In the genomic region with DNA sequence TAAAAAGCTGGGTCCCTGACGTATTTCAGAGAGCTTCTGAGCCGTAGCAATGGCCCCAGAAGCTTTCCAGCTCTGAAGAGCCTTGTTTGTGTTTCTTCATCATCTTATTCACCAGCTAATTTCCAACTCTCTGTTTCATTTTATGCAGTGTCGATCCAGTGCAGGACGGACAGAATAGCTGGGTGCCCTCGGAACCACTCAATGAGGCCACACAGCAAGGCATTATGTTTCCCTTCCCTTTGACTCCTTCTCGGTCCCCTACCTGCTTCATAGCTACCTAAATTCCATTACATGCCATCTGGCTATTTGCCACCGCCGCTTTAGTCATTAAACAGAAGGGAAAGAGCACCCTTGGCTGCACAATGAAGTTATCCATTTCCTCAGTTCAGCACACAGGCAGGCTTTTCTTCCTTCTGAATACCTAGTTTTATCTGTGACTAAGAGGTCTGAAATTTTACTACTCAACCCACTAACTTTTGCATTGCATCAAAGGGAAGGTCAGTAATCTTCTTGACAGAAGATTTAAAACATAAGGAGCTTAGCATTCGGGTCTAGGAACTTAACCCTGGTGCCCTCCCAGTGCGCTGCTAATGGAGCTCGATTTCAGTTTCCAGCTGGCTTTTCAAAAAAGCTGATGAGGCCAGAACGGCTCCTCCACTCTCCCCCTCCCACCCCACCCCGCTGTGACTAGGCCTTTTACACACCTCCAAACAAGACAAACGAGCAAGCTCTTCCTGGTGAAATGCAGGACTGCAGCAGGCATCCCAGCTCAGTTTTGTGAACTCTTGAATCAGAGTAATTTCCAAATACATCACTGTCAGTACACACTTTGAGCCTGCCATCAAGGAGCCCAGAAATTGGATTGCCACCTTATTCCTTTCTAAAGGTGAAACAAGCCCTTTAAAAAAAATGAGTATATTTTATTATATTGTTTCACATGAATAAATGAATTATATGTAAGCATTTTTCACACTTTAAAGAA, we compare ENCODE assay signal across 1 cellular context.
A peak's percentile ranks its signal among the peaks of the same experiment; 100 is the strongest.
TF ChIP-seq lines count a peak whose summit lies in the region.

No MANE protein-coding gene starts in this region.

TF ChIP-seq in SK-N-SH, 30 proteins besides CTCF, POLR2A, EP300 and RAD21 (continued from another document):
- TF ChIP-seq, protein P1, sequence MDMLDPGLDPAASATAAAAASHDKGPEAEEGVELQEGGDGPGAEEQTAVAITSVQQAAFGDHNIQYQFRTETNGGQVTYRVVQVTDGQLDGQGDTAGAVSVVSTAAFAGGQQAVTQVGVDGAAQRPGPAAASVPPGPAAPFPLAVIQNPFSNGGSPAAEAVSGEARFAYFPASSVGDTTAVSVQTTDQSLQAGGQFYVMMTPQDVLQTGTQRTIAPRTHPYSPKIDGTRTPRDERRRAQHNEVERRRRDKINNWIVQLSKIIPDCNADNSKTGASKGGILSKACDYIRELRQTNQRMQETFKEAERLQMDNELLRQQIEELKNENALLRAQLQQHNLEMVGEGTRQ (IDR thresholded peaks at IDR 0.05; ENCODE audit: borderline replicate concordance, low read depth, low read length), result no peak
- TF ChIP-seq TEAD4 (IDR thresholded peaks at IDR 0.05; ENCODE audit: borderline replicate concordance, insufficient read depth), result peak; percentile 77
- TF ChIP-seq TCF12 (IDR thresholded peaks at IDR 0.05), result peak; percentile 97
- no peak for TF ChIP-seq YY1 (IDR thresholded peaks at IDR 0.05; ENCODE audit: low read depth)
- TF ChIP-seq GABPA (IDR thresholded peaks at IDR 0.05; ENCODE audit: low read depth), result no peak
- TF ChIP-seq GATA2 (CRISPR knock-in tag; IDR thresholded peaks at IDR 0.05), result no peak
- TF ChIP-seq, protein P2, sequence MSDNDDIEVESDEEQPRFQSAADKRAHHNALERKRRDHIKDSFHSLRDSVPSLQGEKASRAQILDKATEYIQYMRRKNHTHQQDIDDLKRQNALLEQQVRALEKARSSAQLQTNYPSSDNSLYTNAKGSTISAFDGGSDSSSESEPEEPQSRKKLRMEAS (IDR thresholded peaks at IDR 0.05; ENCODE audit: low read depth), result peak; percentile 34; the same call in 1 of the 2 replicates
- TF ChIP-seq NFIC (IDR thresholded peaks at IDR 0.05; ENCODE audit: borderline replicate concordance), result peak; percentile 64; the same call in 1 of the 2 replicates
- no peak for TF ChIP-seq NRF1 (IDR thresholded peaks at IDR 0.05; ENCODE audit: low read depth, low read length)
- peak; percentile 76; the same call in 1 of the 2 replicates for TF ChIP-seq POLR2AphosphoS5 (IDR thresholded peaks at IDR 0.05; ENCODE audit: low read depth, low read length)
- TF ChIP-seq, protein P3, sequence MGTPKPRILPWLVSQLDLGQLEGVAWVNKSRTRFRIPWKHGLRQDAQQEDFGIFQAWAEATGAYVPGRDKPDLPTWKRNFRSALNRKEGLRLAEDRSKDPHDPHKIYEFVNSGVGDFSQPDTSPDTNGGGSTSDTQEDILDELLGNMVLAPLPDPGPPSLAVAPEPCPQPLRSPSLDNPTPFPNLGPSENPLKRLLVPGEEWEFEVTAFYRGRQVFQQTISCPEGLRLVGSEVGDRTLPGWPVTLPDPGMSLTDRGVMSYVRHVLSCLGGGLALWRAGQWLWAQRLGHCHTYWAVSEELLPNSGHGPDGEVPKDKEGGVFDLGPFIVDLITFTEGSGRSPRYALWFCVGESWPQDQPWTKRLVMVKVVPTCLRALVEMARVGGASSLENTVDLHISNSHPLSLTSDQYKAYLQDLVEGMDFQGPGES (IDR thresholded peaks at IDR 0.05; ENCODE audit: low read depth, low read length), result no peak
- TF ChIP-seq FOXM1 (IDR thresholded peaks at IDR 0.05; ENCODE audit: low read depth), result peak; percentile 56; the same call in 1 of the 2 replicates
